Comparison of ENCODE assay signal across 10 cellular contexts in genomic region chr17:77728022-77728671, GRCh38.
A peak's percentile ranks its signal among the peaks of the same experiment; 100 is the strongest.
DNase-seq lines count a peak whose midpoint lies in the region; ATAC-seq and TF ChIP-seq lines count a peak whose summit lies in the region.
"Had no signal": no experiment of that assay in that cellular context is flagged by ENCODE, and none has a peak within 500 bp of the region (broad histone marks: within the 10 kb centered on the region; RNA-seq: fewer than 3 reads in every experiment).

No MANE protein-coding gene starts in this region.

- H3K4me3 Mint-ChIP-seq in activated naive CD8-positive, alpha-beta T cell treated with anti-CD3 and anti-CD28 coated beads for 36 hours = no peak overlapping the region
- H3K4me3 Mint-ChIP-seq: CD8-positive, alpha-beta T cell had no signal

- no peak for DNase-seq in Right ventricle myocardium inferior (ENCODE audit: missing footprints)
- DNase-seq in cardiac septum (ENCODE audit: low spot score) = no peak
- DNase-seq in SJCRH30 = peak; percentile 55 to 68
- DNase-seq in right atrium auricular region (ENCODE audit: low spot score) = no peak
- DNase-seq in aorta = peak; percentile 68 to 74
- DNase-seq in activated naive CD8-positive, alpha-beta T cell treated with anti-CD3 and anti-CD28 coated beads for 36 hours = no peak
- DNase-seq in hypothalamus (lab: John Stamatoyannopoulos, UW) = no peak

- peaks cover 12% of the 10 kb centered on the region for H3K9me3 ChIP-seq in SJCRH30 (replicated peaks)
- H3K9me3 ChIP-seq in right atrium auricular region = peaks cover 0 to 7% of the 10 kb centered on the region in 2 donors
- H3K9me3 ChIP-seq in aorta (ENCODE audit: control insufficient read depth, low read length) = no peaks in the 10 kb centered on the region

- no peaks in the 10 kb centered on the region for H3K36me3 Mint-ChIP-seq in activated naive CD8-positive, alpha-beta T cell treated with anti-CD3 and anti-CD28 coated beads for 36 hours
- H3K36me3 Mint-ChIP-seq: CD8-positive, alpha-beta T cell had no signal

- ATAC-seq in Right ventricle myocardium inferior (peak; percentile 73), aorta (ENCODE audit: low FRiP score) (peak; percentile 72), GM18519 (IDR thresholded peaks at IDR 0.05; ENCODE audit: low FRiP score, unreplicated experiment) (no peak)
- ATAC-seq: CD8-positive, alpha-beta T cell had no signal

- H3K36me3 ChIP-seq in SJCRH30 = no peaks in the 10 kb centered on the region
- H3K36me3 ChIP-seq in right atrium auricular region = no peaks in the 10 kb centered on the region
- no peaks in the 10 kb centered on the region for H3K36me3 ChIP-seq in aorta (ENCODE audit: control insufficient read depth in 1 of 2, insufficient read depth in 2 of 2, low read length in 1 of 2)

- 0 out of 2 replicates have a peak, but pooled peaks cover under 1% of the 10 kb centered on the region for H3K27me3 ChIP-seq in SJCRH30
- no peaks in the 10 kb centered on the region for H3K27me3 ChIP-seq in right atrium auricular region
- H3K27me3 ChIP-seq in aorta (ENCODE audit: control insufficient read depth in 1 of 2, insufficient read depth in 2 of 2, low read length in 1 of 2) = no peaks in the 10 kb centered on the region

- H3K27me3 Mint-ChIP-seq in activated naive CD8-positive, alpha-beta T cell treated with anti-CD3 and anti-CD28 coated beads for 36 hours = no peaks in the 10 kb centered on the region

- H3K4me1 ChIP-seq in SJCRH30 (peaks cover 9% of the 10 kb centered on the region), right atrium auricular region (peaks cover 0 to 30% of the 10 kb centered on the region in 2 donors), aorta (ENCODE audit: control insufficient read depth in 1 of 2, insufficient read depth in 2 of 2, low read length in 2 of 2) (no peaks in the 10 kb centered on the region)

- peaks cover 12% of the 10 kb centered on the region for H3K9me3 Mint-ChIP-seq in activated naive CD8-positive, alpha-beta T cell treated with anti-CD3 and anti-CD28 coated beads for 36 hours

- intact Hi-C loops in Right ventricle myocardium inferior (cut with DNase I) (loop anchor here (5.0 kb wide), 1 partner anchor 159 kb away; no protein-coding TSS in a partner anchor), cardiac septum (cut with DNase I) (no loop called here), aorta (cut with DNase I) (no loop called here)

- peak in 1 of 2 donors; percentile 56 for TF ChIP-seq CTCF in right atrium auricular region (IDR thresholded peaks at IDR 0.05)

- H3K4me3 ChIP-seq in SJCRH30 (no peak overlapping the region), right atrium auricular region (no peak overlapping the region), aorta (ENCODE audit: low read length in 2 of 2) (no peak overlapping the region)
- H3K4me3 ChIP-seq: SK-N-MC had no signal

- 27 to 30% methylated on average over 14 of the region's 14 CpGs for WGBS in aorta, 2 donors

- H3K4me1 Mint-ChIP-seq in activated naive CD8-positive, alpha-beta T cell treated with anti-CD3 and anti-CD28 coated beads for 36 hours = peaks cover 2% of the 10 kb centered on the region

- no peak overlapping the region for H3K27ac ChIP-seq in SJCRH30
- H3K27ac ChIP-seq in right atrium auricular region = peak overlapping the region; percentile 62 to 85
- no peak overlapping the region for H3K27ac ChIP-seq in aorta (ENCODE audit: low read depth in 1 of 2, low read length in 2 of 2)
- H3K27ac ChIP-seq: SK-N-MC had no signal

- H3K27ac Mint-ChIP-seq in activated naive CD8-positive, alpha-beta T cell treated with anti-CD3 and anti-CD28 coated beads for 36 hours = no peak overlapping the region
- H3K27ac Mint-ChIP-seq: CD8-positive, alpha-beta T cell had no signal

Comparison
In these comparisons a context has a peak if more than half of its experiments do, and no peak if none do; other contexts are left out.
1. DNase-seq: peak in SJCRH30 (2 of 2) and aorta (2 of 2); none in Right ventricle myocardium inferior (single experiment), cardiac septum (single experiment), right atrium auricular region (single experiment), activated naive CD8-positive, alpha-beta T cell treated with anti-CD3 and anti-CD28 coated beads for 36 hours (single experiment) and hypothalamus (0 of 51).
2. H3K27ac ChIP-seq: peak in right atrium auricular region (2 of 2); none in SJCRH30 (single experiment) and aorta (0 of 2).